In the genomic region with DNA sequence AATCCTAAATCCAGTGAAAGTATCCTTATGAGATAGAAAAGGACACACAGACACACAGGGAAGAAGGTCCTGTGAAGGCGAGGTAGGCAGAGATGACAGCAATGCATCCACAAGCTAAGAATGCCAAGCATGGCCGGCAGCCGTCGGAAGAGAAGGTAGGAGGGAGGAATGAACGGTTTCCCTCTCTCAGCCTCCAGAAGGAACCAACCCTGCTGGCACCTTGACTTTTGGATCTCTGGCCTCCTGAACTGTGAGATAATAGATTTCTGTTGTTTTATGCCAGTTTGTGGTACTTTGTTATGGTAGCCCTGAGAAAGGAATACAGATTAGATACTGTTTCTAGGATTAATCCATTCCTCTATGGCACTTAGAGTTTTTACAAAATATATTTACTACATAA, we compare ENCODE assay signal across 14 cellular contexts.
"Had no signal": no experiment of that assay in that cellular context is flagged by ENCODE, and none has a peak within 500 bp of the region (broad histone marks: within the 10 kb centered on the region; RNA-seq: fewer than 3 reads in every experiment).

No MANE protein-coding gene starts in this region.

- DNase-seq: activated CD4-positive, alpha-beta T cell treated with anti-CD3 and anti-CD28 coated beads, Interleukin-2, amount 10 ng/mL, durations not matched to agents 7 days and 5 days; activated CD4-positive, CD25-positive, alpha-beta regulatory T cell treated with anti-CD3 and anti-CD28 coated beads, Interleukin-2, amount 50 U/mL, for 72 hours; activated T-cell treated with anti-CD3 and anti-CD28 coated beads, Interleukin-2, amount 50 U/mL, for 1 hour; foreskin fibroblast; left lung; natural killer cell; stimulated activated CD4-positive, alpha-beta T cell treated with anti-CD3 and anti-CD28 coated beads, Interleukin-1b, Interleukin-23, amount 100 ng/mL, for 48 hours; stimulated activated naive CD8-positive, alpha-beta T cell treated with anti-CD3 and anti-CD28 coated beads, Interleukin-15, amount 100 ng/mL, for 72 hours; T-helper 1 cell; WERI-Rb-1 had no signal

- H3K36me3 ChIP-seq: left lung, prostate gland, vagina, WERI-Rb-1 had no signal

- H3K27me3 ChIP-seq: left lung, vagina had no signal

- H3K4me3 ChIP-seq: coronary artery, left lung, lung, prostate gland, vagina had no signal

- H3K9me3 ChIP-seq: left lung, prostate gland, vagina had no signal

- H3K27ac ChIP-seq: left lung, prostate gland, WERI-Rb-1 had no signal

- H3K4me1 ChIP-seq: left lung, prostate gland had no signal
